ENCODE assay signal across 1 cellular context in genomic region chr12:728781-729180, GRCh38.
TF ChIP-seq lines count a peak whose summit lies in the region.

No MANE protein-coding gene starts in this region.

TF ChIP-seq in GM23338, 12 proteins besides CTCF, POLR2A, EP300 and RAD21 (continued from another document):
- TF ChIP-seq REST (IDR thresholded peaks at IDR 0.05; ENCODE audit: unreplicated experiment) (no peak), CREB1 (CRISPR knock-in tag; IDR thresholded peaks at IDR 0.05; ENCODE audit: low read depth) (no peak), EZH2phosphoT487 (IDR thresholded peaks at IDR 0.05; ENCODE audit: unreplicated experiment) (no peak), POLR2AphosphoS5 (IDR thresholded peaks at IDR 0.05; ENCODE audit: low read depth) (no peak), ZNF462 (CRISPR knock-in tag; IDR thresholded peaks at IDR 0.05) (no peak), JUNB (IDR thresholded peaks at IDR 0.05; ENCODE audit: unreplicated experiment) (no peak), ZNF114 (CRISPR knock-in tag; IDR thresholded peaks at IDR 0.05) (no peak), STAT1 (IDR thresholded peaks at IDR 0.05; ENCODE audit: unreplicated experiment) (no peak), ZNF331 (CRISPR knock-in tag; IDR thresholded peaks at IDR 0.05; ENCODE audit: low read depth) (no peak), NANOG (IDR thresholded peaks at IDR 0.05; ENCODE audit: borderline replicate concordance) (no peak)
- TF ChIP-seq, protein P1, sequence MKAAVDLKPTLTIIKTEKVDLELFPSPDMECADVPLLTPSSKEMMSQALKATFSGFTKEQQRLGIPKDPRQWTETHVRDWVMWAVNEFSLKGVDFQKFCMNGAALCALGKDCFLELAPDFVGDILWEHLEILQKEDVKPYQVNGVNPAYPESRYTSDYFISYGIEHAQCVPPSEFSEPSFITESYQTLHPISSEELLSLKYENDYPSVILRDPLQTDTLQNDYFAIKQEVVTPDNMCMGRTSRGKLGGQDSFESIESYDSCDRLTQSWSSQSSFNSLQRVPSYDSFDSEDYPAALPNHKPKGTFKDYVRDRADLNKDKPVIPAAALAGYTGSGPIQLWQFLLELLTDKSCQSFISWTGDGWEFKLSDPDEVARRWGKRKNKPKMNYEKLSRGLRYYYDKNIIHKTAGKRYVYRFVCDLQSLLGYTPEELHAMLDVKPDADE (IDR thresholded peaks at IDR 0.05), result no peak
